In genomic region chr12:130920711-130921381, GRCh38 we compare ENCODE assay signal across 17 cellular contexts. TPM values are rescaled to one million over a fixed set of nuclear protein-coding genes. Genes with fewer than 3 reads are reported as not detected.
DNase-seq lines count a peak whose midpoint lies in the region; ATAC-seq and TF ChIP-seq lines count a peak whose summit lies in the region.
"Had no signal": no experiment of that assay in that cellular context is flagged by ENCODE, and none has a peak within 500 bp of the region (broad histone marks: within the 10 kb centered on the region; RNA-seq: fewer than 3 reads in every experiment).

No MANE protein-coding gene starts in this region.

- H3K4me1 ChIP-seq in left ventricle myocardium inferior (peaks cover 4% of the 10 kb centered on the region), skeletal muscle tissue (ENCODE audit: control insufficient read depth in 3 of 3, insufficient read depth in 3 of 3, low read length in 3 of 3) (peaks cover 0 to 6% (median 0%) of the 10 kb centered on the region in 3 donors)
- H3K4me1 ChIP-seq: BE2C had no signal

- H3K4me3 ChIP-seq in AG10803 (ENCODE audit: low read length) (peak overlapping the region; percentile 4; the same call in 1 of the 2 replicates), left ventricle myocardium inferior (no peak overlapping the region), skeletal muscle tissue (ENCODE audit: low read length in 3 of 3) (no peak overlapping the region)

- H3K27ac ChIP-seq in left ventricle myocardium inferior (replicated peaks), result peak overlapping the region; percentile 77
- peak overlapping the region; percentile 33 for H3K27ac ChIP-seq in skeletal muscle tissue (ENCODE audit: low read depth, low read length)

- TF ChIP-seq CTCF in AG10803 (conservative IDR thresholded peaks at IDR 0.05; ENCODE audit: low read length) (no peak), left ventricle myocardium inferior (IDR thresholded peaks at IDR 0.05; ENCODE audit: borderline replicate concordance) (no peak)

- peaks cover 7% of the 10 kb centered on the region for H3K9me3 ChIP-seq in left ventricle myocardium inferior (replicated peaks)
- H3K9me3 ChIP-seq in skeletal muscle tissue (ENCODE audit: control insufficient read depth in 3 of 3, low read length in 3 of 3), result no peaks in the 10 kb centered on the region
- H3K9me3 ChIP-seq: BE2C had no signal

- ATAC-seq in HG03025 (IDR thresholded peaks at IDR 0.05; ENCODE audit: low FRiP score, unreplicated experiment), result no peak
- no peak for ATAC-seq in GM18519 (IDR thresholded peaks at IDR 0.05; ENCODE audit: low FRiP score, unreplicated experiment)
- ATAC-seq: activated T-cell treated with anti-CD3 and anti-CD28 coated beads, Interleukin-2, amount 50 U/mL, for 72 hours; PC-3 had no signal

- no peak overlapping the region for H3K9ac ChIP-seq in skeletal muscle tissue (ENCODE audit: low read depth in 1 of 3, low read length in 3 of 3)

- intact Hi-C loops in left ventricle myocardium inferior (cut with micrococcal nuclease), result no loop called here

- peak; percentile 95 for DNase-seq in AG10803 (ENCODE audit: low read depth)
- DNase-seq in amniotic epithelial cell (ENCODE audit: low read depth), result peak; percentile 27
- DNase-seq in left ventricle myocardium inferior, result peak; percentile 72
- no peak for DNase-seq in SW 1271 (lab: John Stamatoyannopoulos, UW)
- no peak for DNase-seq in NCI-H2081 (lab: John Stamatoyannopoulos, UW)
- DNase-seq: activated CD4-positive, alpha-beta T cell treated with anti-CD3 and anti-CD28 coated beads for 4 hours; activated T-cell treated with anti-CD3 and anti-CD28 coated beads, Interleukin-2, amount 50 U/mL, for 72 hours; anterior cingulate cortex; BE2C; hippocampal formation; MV-4-11; NCI-H2227 treated with DMSO at 0.1 percent for 48 hours; PC-3 had no signal

- peaks cover 24% of the 10 kb centered on the region for H3K27me3 ChIP-seq in left ventricle myocardium inferior (ENCODE audit: low read depth)
- peaks cover 8 to 32% (median 28%) of the 10 kb centered on the region in 3 donors for H3K27me3 ChIP-seq in skeletal muscle tissue (ENCODE audit: control insufficient read depth in 3 of 3, insufficient read depth in 3 of 3, low read length in 3 of 3)

- no peaks in the 10 kb centered on the region for H3K36me3 ChIP-seq in left ventricle myocardium inferior
- H3K36me3 ChIP-seq in skeletal muscle tissue (ENCODE audit: control insufficient read depth in 3 of 3, insufficient read depth in 3 of 3, low read length in 3 of 3), result no peaks in the 10 kb centered on the region
- H3K36me3 ChIP-seq: BE2C had no signal

RNA-seq across cellular contexts. Expression of gene ADGRD1, which starts 32.9 kb away (rescaled TPM):
- 99.5 TPM for total RNA-seq in left ventricle myocardium inferior
- total RNA-seq in skeletal muscle tissue, result 7.8 TPM
- total RNA-seq: HT-29 had no signal

RNA-seq across cellular contexts. Expression of gene RAN, which starts 49.0 kb away (rescaled TPM):
- 246 TPM for total RNA-seq in left ventricle myocardium inferior
- 227 TPM for total RNA-seq in skeletal muscle tissue

Comparison
In these comparisons a context has a peak if more than half of its experiments do, and no peak if none do; other contexts are left out.
1. DNase-seq: peak in AG10803 (single experiment), amniotic epithelial cell (single experiment) and left ventricle myocardium inferior (single experiment); none in SW 1271 (0 of 2) and NCI-H2081 (0 of 2).
2. RNA of gene ADGRD1, which starts 32.9 kb away (total RNA-seq): 99.5 TPM in left ventricle myocardium inferior (single experiment); 7.8 TPM in skeletal muscle tissue (single experiment); every median in the first group is over 10 times any median in the second.